1 cellular context compared by ENCODE assay signal in genomic region chr14:84961637-84962036, GRCh38.
TF ChIP-seq lines count a peak whose summit lies in the region.

No MANE protein-coding gene starts in this region.

TF ChIP-seq in GM23338, 12 proteins besides CTCF, POLR2A, EP300 and RAD21 (continued from another document):
- no peak for TF ChIP-seq REST (IDR thresholded peaks at IDR 0.05; ENCODE audit: unreplicated experiment)
- no peak for TF ChIP-seq NANOG (IDR thresholded peaks at IDR 0.05; ENCODE audit: borderline replicate concordance)
- no peak for TF ChIP-seq ETS1 (IDR thresholded peaks at IDR 0.05)
- no peak for TF ChIP-seq STAT1 (IDR thresholded peaks at IDR 0.05; ENCODE audit: unreplicated experiment)
